In genomic region chr6:144697389-144697788, GRCh38 we compare ENCODE assay signal across 21 cellular contexts.
"Had no signal": no experiment of that assay in that cellular context is flagged by ENCODE, and none has a peak within 500 bp of the region (broad histone marks: within the 10 kb centered on the region; RNA-seq: fewer than 3 reads in every experiment).

No MANE protein-coding gene starts in this region.

- H3K27me3 ChIP-seq: colonic mucosa, left lung, ovary, testis, upper lobe of right lung had no signal

- H3K36me3 ChIP-seq: colonic mucosa, ovary had no signal

- H3K27ac Mint-ChIP-seq: activated CD4-positive, alpha-beta T cell treated with anti-CD3 and anti-CD28 coated beads for 36 hours; activated naive CD8-positive, alpha-beta T cell treated with anti-CD3 and anti-CD28 coated beads, Interleukin-2, amount 10 ng/mL, durations not matched to agents 7 days and 5 days; stimulated activated effector memory CD8-positive, alpha-beta T cell treated with anti-CD3 and anti-CD28 coated beads, Interleukin-12 subunit alpha, Interleukin-12 subunit beta, amount 100 ng/mL, for 72 hours had no signal

- H3K9me3 Mint-ChIP-seq: stimulated activated effector memory CD8-positive, alpha-beta T cell treated with anti-CD3 and anti-CD28 coated beads, Interleukin-12 subunit alpha, Interleukin-12 subunit beta, amount 100 ng/mL, for 72 hours had no signal

- H3K9me3 ChIP-seq: colonic mucosa, ovary, testis, upper lobe of right lung had no signal

- H3K27ac ChIP-seq: left lung, ovary, testis, upper lobe of right lung had no signal

- H3K4me3 ChIP-seq: colonic mucosa, left lung, ovary, testis, upper lobe of right lung had no signal

- FAIRE-seq: keratinocyte had no signal

- ATAC-seq: activated CD4-positive, alpha-beta T cell treated with anti-CD3 and anti-CD28 coated beads for 36 hours; esophagus mucosa; sciatic nerve; stimulated activated effector memory CD8-positive, alpha-beta T cell treated with anti-CD3 and anti-CD28 coated beads, Interleukin-12 subunit alpha, Interleukin-12 subunit beta, amount 100 ng/mL, for 72 hours; upper lobe of right lung had no signal

- H3K4me1 ChIP-seq: colonic mucosa, testis had no signal

- DNase-seq: activated CD4-positive, alpha-beta T cell treated with anti-CD3 and anti-CD28 coated beads for 36 hours; activated CD4-positive, alpha-beta T cell treated with anti-CD3 and anti-CD28 coated beads, Interleukin-2, amount 50 U/mL, for 48 hours; activated naive CD8-positive, alpha-beta T cell treated with anti-CD3 and anti-CD28 coated beads, Interleukin-2, amount 10 ng/mL, durations not matched to agents 7 days and 5 days; activated T-cell treated with anti-CD3 and anti-CD28 coated beads for 4 hours; caudate nucleus; colonic mucosa; foreskin fibroblast; glutamatergic neuron; hypothalamus; left lung; mammary epithelial cell; ovary; stimulated activated CD4-positive, alpha-beta T cell treated with anti-CD3 and anti-CD28 coated beads, Interleukin-4, amount 100 ng/mL, for 24 hours; T-helper 2 cell; testis; upper lobe of right lung had no signal

- H3K27me3 Mint-ChIP-seq: activated CD4-positive, alpha-beta T cell treated with anti-CD3 and anti-CD28 coated beads for 36 hours; activated naive CD8-positive, alpha-beta T cell treated with anti-CD3 and anti-CD28 coated beads, Interleukin-2, amount 10 ng/mL, durations not matched to agents 7 days and 5 days; brain had no signal

- H3K4me3 Mint-ChIP-seq: activated CD4-positive, alpha-beta T cell treated with anti-CD3 and anti-CD28 coated beads for 36 hours; activated naive CD8-positive, alpha-beta T cell treated with anti-CD3 and anti-CD28 coated beads, Interleukin-2, amount 10 ng/mL, durations not matched to agents 7 days and 5 days; brain; stimulated activated effector memory CD8-positive, alpha-beta T cell treated with anti-CD3 and anti-CD28 coated beads, Interleukin-12 subunit alpha, Interleukin-12 subunit beta, amount 100 ng/mL, for 72 hours had no signal
